Comparison of ENCODE assay signal across 17 cellular contexts in genomic region chr3:29083607-29084120, GRCh38.
"Had no signal": no experiment of that assay in that cellular context is flagged by ENCODE, and none has a peak within 500 bp of the region (broad histone marks: within the 10 kb centered on the region; RNA-seq: fewer than 3 reads in every experiment).

No MANE protein-coding gene starts in this region.

- H3K9me3 ChIP-seq: adrenal gland, colonic mucosa, transverse colon had no signal

- H3K4me1 Mint-ChIP-seq: activated naive CD4-positive, alpha-beta T cell treated with anti-CD3 and anti-CD28 coated beads, Interleukin-2, amount 50 U/mL, for 24 hours; endodermal cell; natural killer cell had no signal

- H3K27me3 ChIP-seq: adrenal gland, colonic mucosa, heart right ventricle, transverse colon had no signal

- H3K27me3 Mint-ChIP-seq: activated naive CD4-positive, alpha-beta T cell treated with anti-CD3 and anti-CD28 coated beads, Interleukin-2, amount 50 U/mL, for 24 hours; progenitor cell of endocrine pancreas; stimulated activated naive CD8-positive, alpha-beta T cell treated with anti-CD3 and anti-CD28 coated beads, Interleukin-15, Interleukin-2, amounts not matched to agents 100 ng/mL and 50 ng/mL, for 24 hours had no signal

- H3K9me3 Mint-ChIP-seq: endodermal cell had no signal

- H3K4me3 ChIP-seq: adrenal gland, colonic mucosa, heart right ventricle, transverse colon had no signal

- H3K4me1 ChIP-seq: adrenal gland, colonic mucosa, heart right ventricle, transverse colon had no signal

- H3K27ac Mint-ChIP-seq: activated naive CD4-positive, alpha-beta T cell treated with anti-CD3 and anti-CD28 coated beads, Interleukin-2, amount 50 U/mL, for 24 hours; endodermal cell; natural killer cell; progenitor cell of endocrine pancreas; stimulated activated naive CD8-positive, alpha-beta T cell treated with anti-CD3 and anti-CD28 coated beads, Interleukin-15, Interleukin-2, amounts not matched to agents 100 ng/mL and 50 ng/mL, for 24 hours had no signal

- ATAC-seq: heart right ventricle, natural killer cell, right cardiac atrium had no signal

- H3K4me3 Mint-ChIP-seq: activated naive CD4-positive, alpha-beta T cell treated with anti-CD3 and anti-CD28 coated beads, Interleukin-2, amount 50 U/mL, for 24 hours; brain; endodermal cell; natural killer cell; stimulated activated naive CD8-positive, alpha-beta T cell treated with anti-CD3 and anti-CD28 coated beads, Interleukin-15, Interleukin-2, amounts not matched to agents 100 ng/mL and 50 ng/mL, for 24 hours had no signal

- H3K36me3 Mint-ChIP-seq: activated naive CD4-positive, alpha-beta T cell treated with anti-CD3 and anti-CD28 coated beads, Interleukin-2, amount 50 U/mL, for 24 hours; brain; natural killer cell had no signal

- H3K36me3 ChIP-seq: adrenal gland, colonic mucosa, heart right ventricle, transverse colon had no signal

- DNase-seq: activated CD4-positive, alpha-beta T cell treated with anti-CD3 and anti-CD28 coated beads, Interleukin-2, amount 50 U/mL, for 4 hours; activated gamma-delta T cell; adrenal gland; central memory CD4-positive, alpha-beta T cell; colonic mucosa; endodermal cell; erythroblast; heart right ventricle; kidney glomerular epithelial cell; mesenchymal stem cell; natural killer cell; right cardiac atrium; transverse colon had no signal
